In genomic region chr11:8081591-8082021, GRCh38 we compare ENCODE assay signal across 1 cellular context.
TF ChIP-seq lines count a peak whose summit lies in the region.

No MANE protein-coding gene starts in this region.

TF ChIP-seq in GM23338, 12 proteins besides CTCF, POLR2A, EP300 and RAD21 (continued from another document):
- TF ChIP-seq ETS1 (IDR thresholded peaks at IDR 0.05) (no peak), EZH2phosphoT487 (IDR thresholded peaks at IDR 0.05; ENCODE audit: unreplicated experiment) (no peak), CREB1 (CRISPR knock-in tag; IDR thresholded peaks at IDR 0.05; ENCODE audit: low read depth) (no peak), ZNF462 (CRISPR knock-in tag; IDR thresholded peaks at IDR 0.05) (no peak), JUNB (IDR thresholded peaks at IDR 0.05; ENCODE audit: unreplicated experiment) (no peak), EZH2 (IDR thresholded peaks at IDR 0.05; ENCODE audit: low read depth, unreplicated experiment) (no peak), NANOG (IDR thresholded peaks at IDR 0.05; ENCODE audit: borderline replicate concordance) (no peak)
